ENCODE assay signal across 1 cellular context in genomic region chr1:166852918-166853317, GRCh38.
TF ChIP-seq lines count a peak whose summit lies in the region.

No MANE protein-coding gene starts in this region.

TF ChIP-seq in HEK293, 187 proteins besides CTCF, POLR2A, EP300 and RAD21:
- TF ChIP-seq ZNF350 (tag by site-specific recombination; IDR thresholded peaks at IDR 0.05), result peak; percentile 15; the same call in 1 of the 2 replicates
- no peak for TF ChIP-seq ZXDB (tag by site-specific recombination; IDR thresholded peaks at IDR 0.05)
TF ChIP-seq in HEK293: peak in this region for 1.
